1 cellular context compared by ENCODE assay signal in the genomic region with DNA sequence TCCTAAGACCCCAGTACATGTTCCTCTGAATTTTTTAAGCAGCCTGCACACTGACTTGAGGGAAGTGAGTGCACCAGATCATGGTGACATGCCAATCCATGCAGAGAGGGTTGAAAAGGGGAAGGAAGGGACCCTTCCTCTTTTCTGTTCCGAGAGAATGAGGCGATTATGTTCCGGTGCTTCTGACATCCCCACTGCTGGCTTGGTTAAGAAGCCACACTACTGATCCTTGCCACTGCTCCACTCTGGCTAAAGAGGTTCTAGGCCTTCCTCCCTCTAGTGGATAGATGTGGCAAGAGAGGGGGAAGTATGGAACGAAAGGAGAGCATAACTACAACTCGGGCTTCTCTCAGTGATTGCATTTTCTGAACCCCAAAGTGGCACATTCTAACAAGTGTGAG.
TF ChIP-seq lines count a peak whose summit lies in the region.

No MANE protein-coding gene starts in this region.

TF ChIP-seq in K562, 482 proteins besides CTCF, POLR2A, EP300 and RAD21 (continued from another document and continues in another):
- TF ChIP-seq, protein P1, sequence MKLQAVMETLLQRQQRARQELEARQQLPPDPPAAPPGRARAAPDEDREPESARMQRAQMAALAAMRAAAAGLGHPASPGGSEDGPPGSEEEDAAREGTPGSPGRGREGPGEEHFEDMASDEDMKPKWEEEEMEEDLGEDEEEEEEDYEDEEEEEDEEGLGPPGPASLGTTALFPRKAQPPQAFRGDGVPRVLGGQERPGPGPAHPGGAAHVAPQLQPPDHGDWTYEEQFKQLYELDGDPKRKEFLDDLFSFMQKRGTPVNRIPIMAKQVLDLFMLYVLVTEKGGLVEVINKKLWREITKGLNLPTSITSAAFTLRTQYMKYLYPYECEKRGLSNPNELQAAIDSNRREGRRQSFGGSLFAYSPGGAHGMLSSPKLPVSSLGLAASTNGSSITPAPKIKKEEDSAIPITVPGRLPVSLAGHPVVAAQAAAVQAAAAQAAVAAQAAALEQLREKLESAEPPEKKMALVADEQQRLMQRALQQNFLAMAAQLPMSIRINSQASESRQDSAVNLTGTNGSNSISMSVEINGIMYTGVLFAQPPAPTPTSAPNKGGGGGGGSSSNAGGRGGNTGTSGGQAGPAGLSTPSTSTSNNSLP (IDR thresholded peaks at IDR 0.05; ENCODE audit: borderline replicate concordance, low read depth, low read length) = peak; percentile 53; the same call in 1 of the 2 replicates
- TF ChIP-seq ZFP1 (CRISPR knock-in tag; IDR thresholded peaks at IDR 0.05) = no peak
- TF ChIP-seq NONO (IDR thresholded peaks at IDR 0.05; ENCODE audit: low read depth in 2 of 2, low read length in 1 of 2) = no peak
- TF ChIP-seq HDAC8 (tag; IDR thresholded peaks at IDR 0.05) = no peak
- TF ChIP-seq CHD2 (IDR thresholded peaks at IDR 0.05; ENCODE audit: low read depth, low read length) = no peak
- TF ChIP-seq, protein P2, sequence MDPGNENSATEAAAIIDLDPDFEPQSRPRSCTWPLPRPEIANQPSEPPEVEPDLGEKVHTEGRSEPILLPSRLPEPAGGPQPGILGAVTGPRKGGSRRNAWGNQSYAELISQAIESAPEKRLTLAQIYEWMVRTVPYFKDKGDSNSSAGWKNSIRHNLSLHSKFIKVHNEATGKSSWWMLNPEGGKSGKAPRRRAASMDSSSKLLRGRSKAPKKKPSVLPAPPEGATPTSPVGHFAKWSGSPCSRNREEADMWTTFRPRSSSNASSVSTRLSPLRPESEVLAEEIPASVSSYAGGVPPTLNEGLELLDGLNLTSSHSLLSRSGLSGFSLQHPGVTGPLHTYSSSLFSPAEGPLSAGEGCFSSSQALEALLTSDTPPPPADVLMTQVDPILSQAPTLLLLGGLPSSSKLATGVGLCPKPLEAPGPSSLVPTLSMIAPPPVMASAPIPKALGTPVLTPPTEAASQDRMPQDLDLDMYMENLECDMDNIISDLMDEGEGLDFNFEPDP (CRISPR knock-in tag; IDR thresholded peaks at IDR 0.05) = no peak
- TF ChIP-seq, protein P3, sequence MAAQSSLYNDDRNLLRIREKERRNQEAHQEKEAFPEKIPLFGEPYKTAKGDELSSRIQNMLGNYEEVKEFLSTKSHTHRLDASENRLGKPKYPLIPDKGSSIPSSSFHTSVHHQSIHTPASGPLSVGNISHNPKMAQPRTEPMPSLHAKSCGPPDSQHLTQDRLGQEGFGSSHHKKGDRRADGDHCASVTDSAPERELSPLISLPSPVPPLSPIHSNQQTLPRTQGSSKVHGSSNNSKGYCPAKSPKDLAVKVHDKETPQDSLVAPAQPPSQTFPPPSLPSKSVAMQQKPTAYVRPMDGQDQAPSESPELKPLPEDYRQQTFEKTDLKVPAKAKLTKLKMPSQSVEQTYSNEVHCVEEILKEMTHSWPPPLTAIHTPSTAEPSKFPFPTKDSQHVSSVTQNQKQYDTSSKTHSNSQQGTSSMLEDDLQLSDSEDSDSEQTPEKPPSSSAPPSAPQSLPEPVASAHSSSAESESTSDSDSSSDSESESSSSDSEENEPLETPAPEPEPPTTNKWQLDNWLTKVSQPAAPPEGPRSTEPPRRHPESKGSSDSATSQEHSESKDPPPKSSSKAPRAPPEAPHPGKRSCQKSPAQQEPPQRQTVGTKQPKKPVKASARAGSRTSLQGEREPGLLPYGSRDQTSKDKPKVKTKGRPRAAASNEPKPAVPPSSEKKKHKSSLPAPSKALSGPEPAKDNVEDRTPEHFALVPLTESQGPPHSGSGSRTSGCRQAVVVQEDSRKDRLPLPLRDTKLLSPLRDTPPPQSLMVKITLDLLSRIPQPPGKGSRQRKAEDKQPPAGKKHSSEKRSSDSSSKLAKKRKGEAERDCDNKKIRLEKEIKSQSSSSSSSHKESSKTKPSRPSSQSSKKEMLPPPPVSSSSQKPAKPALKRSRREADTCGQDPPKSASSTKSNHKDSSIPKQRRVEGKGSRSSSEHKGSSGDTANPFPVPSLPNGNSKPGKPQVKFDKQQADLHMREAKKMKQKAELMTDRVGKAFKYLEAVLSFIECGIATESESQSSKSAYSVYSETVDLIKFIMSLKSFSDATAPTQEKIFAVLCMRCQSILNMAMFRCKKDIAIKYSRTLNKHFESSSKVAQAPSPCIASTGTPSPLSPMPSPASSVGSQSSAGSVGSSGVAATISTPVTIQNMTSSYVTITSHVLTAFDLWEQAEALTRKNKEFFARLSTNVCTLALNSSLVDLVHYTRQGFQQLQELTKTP (IDR thresholded peaks at IDR 0.05; ENCODE audit: low read depth in 1 of 2, partially characterized antibody in 2 of 2) = peak in 1 of 2 experiments; percentile 28
- TF ChIP-seq, protein P4, sequence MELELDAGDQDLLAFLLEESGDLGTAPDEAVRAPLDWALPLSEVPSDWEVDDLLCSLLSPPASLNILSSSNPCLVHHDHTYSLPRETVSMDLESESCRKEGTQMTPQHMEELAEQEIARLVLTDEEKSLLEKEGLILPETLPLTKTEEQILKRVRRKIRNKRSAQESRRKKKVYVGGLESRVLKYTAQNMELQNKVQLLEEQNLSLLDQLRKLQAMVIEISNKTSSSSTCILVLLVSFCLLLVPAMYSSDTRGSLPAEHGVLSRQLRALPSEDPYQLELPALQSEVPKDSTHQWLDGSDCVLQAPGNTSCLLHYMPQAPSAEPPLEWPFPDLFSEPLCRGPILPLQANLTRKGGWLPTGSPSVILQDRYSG (tag; conservative IDR thresholded peaks at IDR 0.05; ENCODE audit: low read depth) = 0 out of 2 replicates have a peak, but pooled peaks have one; percentile 58
- peak; percentile 86; the same call in 1 of the 2 replicates for TF ChIP-seq XRCC5 (IDR thresholded peaks at IDR 0.05; ENCODE audit: low read depth, low read length)
- TF ChIP-seq ERF (CRISPR knock-in tag; IDR thresholded peaks at IDR 0.05) = 0 out of 2 replicates have a peak, but pooled peaks have one; percentile 33
- TF ChIP-seq, protein P5, sequence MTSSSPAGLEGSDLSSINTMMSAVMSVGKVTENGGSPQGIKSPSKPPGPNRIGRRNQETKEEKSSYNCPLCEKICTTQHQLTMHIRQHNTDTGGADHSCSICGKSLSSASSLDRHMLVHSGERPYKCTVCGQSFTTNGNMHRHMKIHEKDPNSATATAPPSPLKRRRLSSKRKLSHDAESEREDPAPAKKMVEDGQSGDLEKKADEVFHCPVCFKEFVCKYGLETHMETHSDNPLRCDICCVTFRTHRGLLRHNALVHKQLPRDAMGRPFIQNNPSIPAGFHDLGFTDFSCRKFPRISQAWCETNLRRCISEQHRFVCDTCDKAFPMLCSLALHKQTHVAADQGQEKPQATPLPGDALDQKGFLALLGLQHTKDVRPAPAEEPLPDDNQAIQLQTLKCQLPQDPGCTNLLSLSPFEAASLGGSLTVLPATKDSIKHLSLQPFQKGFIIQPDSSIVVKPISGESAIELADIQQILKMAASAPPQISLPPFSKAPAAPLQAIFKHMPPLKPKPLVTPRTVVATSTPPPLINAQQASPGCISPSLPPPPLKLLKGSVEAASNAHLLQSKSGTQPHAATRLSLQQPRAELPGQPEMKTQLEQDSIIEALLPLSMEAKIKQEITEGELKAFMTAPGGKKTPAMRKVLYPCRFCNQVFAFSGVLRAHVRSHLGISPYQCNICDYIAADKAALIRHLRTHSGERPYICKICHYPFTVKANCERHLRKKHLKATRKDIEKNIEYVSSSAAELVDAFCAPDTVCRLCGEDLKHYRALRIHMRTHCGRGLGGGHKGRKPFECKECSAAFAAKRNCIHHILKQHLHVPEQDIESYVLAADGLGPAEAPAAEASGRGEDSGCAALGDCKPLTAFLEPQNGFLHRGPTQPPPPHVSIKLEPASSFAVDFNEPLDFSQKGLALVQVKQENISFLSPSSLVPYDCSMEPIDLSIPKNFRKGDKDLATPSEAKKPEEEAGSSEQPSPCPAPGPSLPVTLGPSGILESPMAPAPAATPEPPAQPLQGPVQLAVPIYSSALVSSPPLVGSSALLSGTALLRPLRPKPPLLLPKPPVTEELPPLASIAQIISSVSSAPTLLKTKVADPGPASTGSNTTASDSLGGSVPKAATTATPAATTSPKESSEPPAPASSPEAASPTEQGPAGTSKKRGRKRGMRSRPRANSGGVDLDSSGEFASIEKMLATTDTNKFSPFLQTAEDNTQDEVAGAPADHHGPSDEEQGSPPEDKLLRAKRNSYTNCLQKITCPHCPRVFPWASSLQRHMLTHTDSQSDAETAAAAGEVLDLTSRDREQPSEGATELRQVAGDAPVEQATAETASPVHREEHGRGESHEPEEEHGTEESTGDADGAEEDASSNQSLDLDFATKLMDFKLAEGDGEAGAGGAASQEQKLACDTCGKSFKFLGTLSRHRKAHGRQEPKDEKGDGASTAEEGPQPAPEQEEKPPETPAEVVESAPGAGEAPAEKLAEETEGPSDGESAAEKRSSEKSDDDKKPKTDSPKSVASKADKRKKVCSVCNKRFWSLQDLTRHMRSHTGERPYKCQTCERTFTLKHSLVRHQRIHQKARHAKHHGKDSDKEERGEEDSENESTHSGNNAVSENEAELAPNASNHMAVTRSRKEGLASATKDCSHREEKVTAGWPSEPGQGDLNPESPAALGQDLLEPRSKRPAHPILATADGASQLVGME (CRISPR knock-in tag; IDR thresholded peaks at IDR 0.05) = no peak
- TF ChIP-seq, protein P6, sequence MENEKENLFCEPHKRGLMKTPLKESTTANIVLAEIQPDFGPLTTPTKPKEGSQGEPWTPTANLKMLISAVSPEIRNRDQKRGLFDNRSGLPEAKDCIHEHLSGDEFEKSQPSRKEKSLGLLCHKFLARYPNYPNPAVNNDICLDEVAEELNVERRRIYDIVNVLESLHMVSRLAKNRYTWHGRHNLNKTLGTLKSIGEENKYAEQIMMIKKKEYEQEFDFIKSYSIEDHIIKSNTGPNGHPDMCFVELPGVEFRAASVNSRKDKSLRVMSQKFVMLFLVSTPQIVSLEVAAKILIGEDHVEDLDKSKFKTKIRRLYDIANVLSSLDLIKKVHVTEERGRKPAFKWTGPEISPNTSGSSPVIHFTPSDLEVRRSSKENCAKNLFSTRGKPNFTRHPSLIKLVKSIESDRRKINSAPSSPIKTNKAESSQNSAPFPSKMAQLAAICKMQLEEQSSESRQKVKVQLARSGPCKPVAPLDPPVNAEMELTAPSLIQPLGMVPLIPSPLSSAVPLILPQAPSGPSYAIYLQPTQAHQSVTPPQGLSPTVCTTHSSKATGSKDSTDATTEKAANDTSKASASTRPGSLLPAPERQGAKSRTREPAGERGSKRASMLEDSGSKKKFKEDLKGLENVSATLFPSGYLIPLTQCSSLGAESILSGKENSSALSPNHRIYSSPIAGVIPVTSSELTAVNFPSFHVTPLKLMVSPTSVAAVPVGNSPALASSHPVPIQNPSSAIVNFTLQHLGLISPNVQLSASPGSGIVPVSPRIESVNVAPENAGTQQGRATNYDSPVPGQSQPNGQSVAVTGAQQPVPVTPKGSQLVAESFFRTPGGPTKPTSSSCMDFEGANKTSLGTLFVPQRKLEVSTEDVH (IDR thresholded peaks at IDR 0.05; ENCODE audit: low read depth, partially characterized antibody) = no peak
- TF ChIP-seq FOS (IDR thresholded peaks at IDR 0.05; ENCODE audit: extremely low read depth, insufficient read length) = no peak
- peak; percentile 40; the same call in 1 of the 2 replicates for TF ChIP-seq SMARCE1 (IDR thresholded peaks at IDR 0.05)
- TF ChIP-seq FOXA3 (CRISPR knock-in tag; conservative IDR thresholded peaks at IDR 0.05 in 1 of 2, IDR thresholded peaks at IDR 0.05 in 1 of 2) = 0 out of 4 replicates have a peak, but pooled peaks of 1 of the 2 experiments have one; percentile 39
- TF ChIP-seq, protein P7, sequence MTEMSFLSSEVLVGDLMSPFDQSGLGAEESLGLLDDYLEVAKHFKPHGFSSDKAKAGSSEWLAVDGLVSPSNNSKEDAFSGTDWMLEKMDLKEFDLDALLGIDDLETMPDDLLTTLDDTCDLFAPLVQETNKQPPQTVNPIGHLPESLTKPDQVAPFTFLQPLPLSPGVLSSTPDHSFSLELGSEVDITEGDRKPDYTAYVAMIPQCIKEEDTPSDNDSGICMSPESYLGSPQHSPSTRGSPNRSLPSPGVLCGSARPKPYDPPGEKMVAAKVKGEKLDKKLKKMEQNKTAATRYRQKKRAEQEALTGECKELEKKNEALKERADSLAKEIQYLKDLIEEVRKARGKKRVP (CRISPR knock-in tag; IDR thresholded peaks at IDR 0.05) = no peak
- peak; percentile 69 for TF ChIP-seq BRD9 (IDR thresholded peaks at IDR 0.05; ENCODE audit: low read depth, partially characterized antibody)
- TF ChIP-seq EHMT2 (IDR thresholded peaks at IDR 0.05) = peak; percentile 66
- TF ChIP-seq ZNF3 (CRISPR knock-in tag; IDR thresholded peaks at IDR 0.05) = no peak
- TF ChIP-seq SRSF9 (IDR thresholded peaks at IDR 0.05; ENCODE audit: borderline replicate concordance, low read depth, low read length) = no peak
- TF ChIP-seq, protein P8, sequence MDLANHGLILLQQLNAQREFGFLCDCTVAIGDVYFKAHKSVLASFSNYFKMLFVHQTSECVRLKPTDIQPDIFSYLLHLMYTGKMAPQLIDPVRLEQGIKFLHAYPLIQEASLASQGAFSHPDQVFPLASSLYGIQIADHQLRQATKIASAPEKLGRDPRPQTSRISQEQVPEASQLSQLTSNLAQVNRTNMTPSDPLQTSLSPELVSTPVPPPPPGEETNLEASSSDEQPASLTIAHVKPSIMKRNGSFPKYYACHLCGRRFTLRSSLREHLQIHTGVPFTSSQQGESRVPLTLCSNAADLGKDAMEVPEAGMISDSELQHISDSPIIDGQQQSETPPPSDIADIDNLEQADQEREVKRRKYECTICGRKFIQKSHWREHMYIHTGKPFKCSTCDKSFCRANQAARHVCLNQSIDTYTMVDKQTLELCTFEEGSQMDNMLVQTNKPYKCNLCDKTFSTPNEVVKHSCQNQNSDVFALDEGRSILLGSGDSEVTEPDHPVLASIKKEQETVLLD (IDR thresholded peaks at IDR 0.05) = peak; percentile 41; the same call in 1 of the 2 replicates
- TF ChIP-seq NFATC3 (IDR thresholded peaks at IDR 0.05) = no peak
- TF ChIP-seq MTA1 (IDR thresholded peaks at IDR 0.05; ENCODE audit: borderline replicate concordance) = peak; percentile 57; the same call in 1 of the 2 replicates
- peak; percentile 74 for TF ChIP-seq HNRNPLL (IDR thresholded peaks at IDR 0.05; ENCODE audit: low read depth, low read length, poor library complexity, severe bottlenecking)
- TF ChIP-seq MAZ (CRISPR knock-in tag; conservative IDR thresholded peaks at IDR 0.05 in 1 of 2, IDR thresholded peaks at IDR 0.05 in 1 of 2) = peak in 1 of 2 experiments; percentile 74; a peak in 3 of 4 replicates
